ENCODE assay signal across 25 cellular contexts in genomic region chr3:180961552-180961951, GRCh38.
"Had no signal": no experiment of that assay in that cellular context is flagged by ENCODE, and none has a peak within 500 bp of the region (broad histone marks: within the 10 kb centered on the region; RNA-seq: fewer than 3 reads in every experiment).

No MANE protein-coding gene starts in this region.

- H2AFZ ChIP-seq: hepatocyte, neural progenitor cell, parathyroid adenoma had no signal

- H3K4me1 Mint-ChIP-seq: mesothelial cell of epicardium, neural progenitor cell had no signal

- H3K9me3 ChIP-seq: heart left ventricle, left lung, mucosa of descending colon, right atrium auricular region, sigmoid colon, stomach, thyroid gland had no signal

- DNase-seq: dorsolateral prefrontal cortex; effector CD4-positive, alpha-beta T cell; heart left ventricle; left cardiac atrium; left lung; mesenchymal stem cell; mucosa of descending colon; naive B cell; sigmoid colon; stimulated activated CD4-positive, alpha-beta T cell treated with anti-CD3 and anti-CD28 coated beads, Interleukin-2, amount 100 ng/mL, for 24 hours; stimulated activated CD4-positive, alpha-beta T cell treated with anti-CD3 and anti-CD28 coated beads, Interleukin-4, amount 100 ng/mL, for 24 hours; stimulated activated naive CD4-positive, alpha-beta T cell treated with Interleukin-2 at 50 U/mL for 16 hours; stomach; thyroid gland; trophoblast cell had no signal

- H3K9me3 Mint-ChIP-seq: nephron; neural progenitor cell; stimulated activated effector memory CD8-positive, alpha-beta T cell treated with anti-CD3 and anti-CD28 coated beads, Interleukin-12 subunit alpha, Interleukin-12 subunit beta, amount 100 ng/mL, for 72 hours had no signal

- H3K4me2 ChIP-seq: hepatocyte, neural progenitor cell had no signal

- H3K27ac ChIP-seq: hepatocyte, left lung, neural progenitor cell, parathyroid adenoma, right atrium auricular region, sigmoid colon, stomach, thyroid gland had no signal

- FAIRE-seq: colon, frontal cortex had no signal

- H3K9ac ChIP-seq: neural progenitor cell, parathyroid adenoma had no signal

- H3K27me3 ChIP-seq: dorsolateral prefrontal cortex, heart left ventricle, hepatocyte, left lung, neural progenitor cell, right atrium auricular region, sigmoid colon, stomach, thyroid gland had no signal

- ATAC-seq: heart left ventricle; left cardiac atrium; left lung; mucosa of descending colon; stimulated activated effector memory CD8-positive, alpha-beta T cell treated with anti-CD3 and anti-CD28 coated beads, Interleukin-12 subunit alpha, Interleukin-12 subunit beta, amount 100 ng/mL, for 72 hours had no signal

- H3K4me1 ChIP-seq: heart left ventricle, left lung, neural progenitor cell, parathyroid adenoma, right atrium auricular region, sigmoid colon, stomach, thyroid gland had no signal

- H3K27ac Mint-ChIP-seq: mesothelial cell of epicardium, nephron, neural progenitor cell had no signal

- H3K4me3 ChIP-seq: dorsolateral prefrontal cortex, heart left ventricle, hepatocyte, left lung, mucosa of descending colon, neural progenitor cell, right atrium auricular region, sigmoid colon, stomach, thyroid gland had no signal

- H3K4me3 Mint-ChIP-seq: mesothelial cell of epicardium; naive B cell; nephron; neural progenitor cell; stimulated activated effector memory CD8-positive, alpha-beta T cell treated with anti-CD3 and anti-CD28 coated beads, Interleukin-12 subunit alpha, Interleukin-12 subunit beta, amount 100 ng/mL, for 72 hours had no signal

- H3K27me3 Mint-ChIP-seq: naive B cell, progenitor cell of endocrine pancreas had no signal
